In genomic region chr3:11470031-11470853, GRCh38 we compare ENCODE assay signal across 20 cellular contexts.
"Had no signal": no experiment of that assay in that cellular context is flagged by ENCODE, and none has a peak within 500 bp of the region (broad histone marks: within the 10 kb centered on the region; RNA-seq: fewer than 3 reads in every experiment).

No MANE protein-coding gene starts in this region.

- H3K4me1 Mint-ChIP-seq: naive thymus-derived CD4-positive, alpha-beta T cell had no signal

- H3K27me3 Mint-ChIP-seq: naive thymus-derived CD4-positive, alpha-beta T cell had no signal

- H3K27me3 ChIP-seq: spleen, stomach, upper lobe of left lung had no signal

- DNase-seq: central memory CD4-positive, alpha-beta T cell; effector CD4-positive, alpha-beta T cell; endodermal cell; glutamatergic neuron; left colon; left ventricle myocardium superior; naive thymus-derived CD4-positive, alpha-beta T cell; nephron progenitor cell; psoas muscle; retina; spleen; stimulated activated CD4-positive, alpha-beta T cell treated with anti-CD3 and anti-CD28 coated beads, Interleukin-2, amount 100 ng/mL, for 24 hours; stimulated activated CD4-positive, alpha-beta T cell treated with anti-CD3 and anti-CD28 coated beads, Interleukin-4, amount 100 ng/mL, for 4 hours; stimulated activated naive CD4-positive, alpha-beta T cell; stomach; substantia nigra; upper lobe of left lung had no signal

- H3K4me3 Mint-ChIP-seq: endodermal cell; naive thymus-derived CD4-positive, alpha-beta T cell; nephron progenitor cell had no signal

- ATAC-seq: left colon; left ventricle myocardium superior; naive thymus-derived CD4-positive, alpha-beta T cell; psoas muscle; sciatic nerve had no signal

- H3K4me3 ChIP-seq: coronary artery, psoas muscle, spleen, stomach, upper lobe of left lung had no signal

- H3K27ac Mint-ChIP-seq: endodermal cell, nephron progenitor cell had no signal

- H3K4me1 ChIP-seq: parathyroid adenoma had no signal

- H3K9me3 Mint-ChIP-seq: endodermal cell; naive thymus-derived CD4-positive, alpha-beta T cell; nephron progenitor cell had no signal

- H3K27ac ChIP-seq: coronary artery, parathyroid adenoma, psoas muscle, spleen, upper lobe of left lung had no signal

- H3K9me3 ChIP-seq: psoas muscle, spleen, stomach, upper lobe of left lung had no signal
